8 cellular contexts compared by ENCODE assay signal in the genomic region with DNA sequence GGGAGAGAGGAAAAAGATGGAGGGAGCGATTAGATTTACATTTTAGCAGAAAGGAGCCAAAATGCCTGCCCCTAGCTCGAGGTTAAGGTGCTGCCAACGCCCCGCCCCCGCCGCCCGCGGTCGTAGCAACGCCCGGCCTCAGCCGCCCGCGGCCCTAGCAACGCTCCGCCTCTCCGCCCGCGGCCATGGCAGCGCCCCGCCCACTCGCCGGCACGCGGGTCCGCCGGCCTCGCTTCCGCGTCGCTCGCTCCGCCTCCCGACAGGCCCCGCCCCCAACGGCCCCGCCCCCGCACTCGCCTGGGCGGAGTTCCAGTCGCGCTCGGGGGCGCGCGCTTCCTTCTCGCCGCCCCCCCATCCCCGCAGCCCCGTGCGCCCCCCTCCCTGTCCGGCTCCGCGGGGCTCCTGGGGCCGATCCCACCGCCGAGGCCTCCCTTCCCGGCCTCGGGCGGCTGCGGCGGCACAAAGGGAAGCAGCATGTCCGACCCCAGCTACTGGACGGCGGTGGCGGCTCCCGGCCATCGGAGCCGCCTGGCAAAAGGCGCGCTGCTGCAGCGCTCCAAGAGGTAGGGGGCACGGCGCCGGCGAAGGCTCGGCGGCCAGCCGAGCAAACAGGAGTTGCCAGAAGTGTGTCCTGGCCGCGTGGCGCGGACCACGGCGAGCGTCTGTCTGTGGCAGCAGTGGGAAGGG. TPM values are rescaled to one million over a fixed set of nuclear protein-coding genes. Genes with fewer than 3 reads are reported as not detected.
DNase-seq lines count a peak whose midpoint lies in the region; ATAC-seq, FAIRE-seq and TF ChIP-seq lines count a peak whose summit lies in the region.

No MANE protein-coding gene starts in this region.

- no peaks in the 10 kb centered on the region for H3K9me3 Mint-ChIP-seq in astrocyte (ENCODE audit: unreplicated experiment)

- DNase-seq in NCI-H1694 (lab: John Stamatoyannopoulos, UW) (peak; percentile 70), T-helper 9 cell (peak; percentile 96), astrocyte (ENCODE audit: low read depth) (peak; percentile 41), hippocampal formation (lab: John Stamatoyannopoulos, UW) (peak; percentile 78 to 89), retina (peak; percentile 87), vagina (ENCODE audit: extremely low spot score in 2 of 2) (no peak)

- peak overlapping the region; percentile 97 for H3K4me2 ChIP-seq in astrocyte (ENCODE audit: low read length)

- H3K36me3 ChIP-seq in astrocyte (ENCODE audit: insufficient read depth, low read length) (no peaks in the 10 kb centered on the region), vagina (no peaks in the 10 kb centered on the region)

- H3K9me3 ChIP-seq in astrocyte (ENCODE audit: insufficient read depth, low read depth, low read length) = no peaks in the 10 kb centered on the region
- H3K9me3 ChIP-seq in vagina = no peaks in the 10 kb centered on the region

- H4K20me1 ChIP-seq in astrocyte (ENCODE audit: insufficient read depth, low read length) = peaks cover 11% of the 10 kb centered on the region

- 0 out of 3 replicates have a peak, but pooled peaks have one; percentile 5 for TF ChIP-seq CTCF in GM12872 (IDR thresholded peaks at IDR 0.05; ENCODE audit: insufficient read depth, low read depth, low read length)
- TF ChIP-seq CTCF in astrocyte (IDR thresholded peaks at IDR 0.05; ENCODE audit: insufficient read depth, low read depth, low read length) = no peak
- TF ChIP-seq CTCF in vagina (IDR thresholded peaks at IDR 0.05) = no peak

- peak overlapping the region; percentile 83 for H2AFZ ChIP-seq in astrocyte (ENCODE audit: low read depth, low read length)

- H3K9ac ChIP-seq in astrocyte (ENCODE audit: low read length) = peak overlapping the region; percentile 79

- peak; percentile 84 for ATAC-seq in HG02840 (IDR thresholded peaks at IDR 0.05; ENCODE audit: low FRiP score, unreplicated experiment)

- H3K4me1 ChIP-seq in astrocyte (ENCODE audit: insufficient read depth, low read length) (peaks cover 12% of the 10 kb centered on the region), vagina (peaks cover 21% of the 10 kb centered on the region)

- FAIRE-seq in astrocyte (lab: Jason Lieb, UNC) = no peak

- peak overlapping the region; percentile 67 for H3K4me3 ChIP-seq in astrocyte (ENCODE audit: insufficient read depth, low read depth, low read length)
- peak overlapping the region; percentile 65 to 67 for H3K4me3 ChIP-seq in vagina

- no peak for TF ChIP-seq POLR2A in vagina (IDR thresholded peaks at IDR 0.05)

- peak overlapping the region; percentile 85 for H3K4me3 Mint-ChIP-seq in astrocyte (ENCODE audit: unreplicated experiment)

- no peak overlapping the region for H3K27ac Mint-ChIP-seq in astrocyte (ENCODE audit: unreplicated experiment)

- H3K79me2 ChIP-seq in astrocyte (ENCODE audit: insufficient read depth, low read length) = peaks cover 4% of the 10 kb centered on the region

- H3K36me3 Mint-ChIP-seq in astrocyte (ENCODE audit: low read depth, unreplicated experiment) = peaks cover 7% of the 10 kb centered on the region

- H3K4me1 Mint-ChIP-seq in astrocyte (ENCODE audit: low read depth, unreplicated experiment) = peaks cover 2% of the 10 kb centered on the region

- H3K27ac ChIP-seq in astrocyte (ENCODE audit: low read depth, low read length) (no peak overlapping the region), vagina (peak overlapping the region; percentile 71)

- intact Hi-C loops in vagina (cut with DNase I) = loop anchor here (5.0 to 10.0 kb wide), 2 partner anchors 134 to 217 kb away; no protein-coding TSS in a partner anchor

- peaks cover 3% of the 10 kb centered on the region for H3K27me3 Mint-ChIP-seq in astrocyte (ENCODE audit: low read depth, unreplicated experiment)

- H3K27me3 ChIP-seq in astrocyte (ENCODE audit: insufficient read depth, low read length) (no peaks in the 10 kb centered on the region), vagina (no peaks in the 10 kb centered on the region)

RNA-seq across cellular contexts. Expression of a gene that starts 20.3 kb away (rescaled TPM):
- total RNA-seq in astrocyte (5.5 and 6.3 TPM in 2 replicates), vagina (9.6 TPM)

RNA-seq across cellular contexts. Expression of a gene that starts 31.1 kb away (rescaled TPM):
- total RNA-seq in astrocyte (0.07 TPM in 1 of 2 replicates, not detected in the other), vagina (not detected)

RNA-seq across cellular contexts. Expression of a gene that starts 35.1 kb away (rescaled TPM):
- total RNA-seq in astrocyte (58.4 and 60.6 TPM in 2 replicates), vagina (24.8 TPM)

RNA-seq across cellular contexts. Expression of a gene that starts 55.8 kb away (rescaled TPM):
- 0.89 and 2.3 TPM in 2 replicates for total RNA-seq in astrocyte
- 43.7 TPM for total RNA-seq in vagina

Comparison
In these comparisons a context has a peak if more than half of its experiments do, and no peak if none do; other contexts are left out.
1. DNase-seq: peak in NCI-H1694 (single experiment), T-helper 9 cell (single experiment), astrocyte (single experiment), hippocampal formation (2 of 2) and retina (single experiment); none in vagina (0 of 2).